ENCODE assay signal across 1 cellular context in the genomic region with DNA sequence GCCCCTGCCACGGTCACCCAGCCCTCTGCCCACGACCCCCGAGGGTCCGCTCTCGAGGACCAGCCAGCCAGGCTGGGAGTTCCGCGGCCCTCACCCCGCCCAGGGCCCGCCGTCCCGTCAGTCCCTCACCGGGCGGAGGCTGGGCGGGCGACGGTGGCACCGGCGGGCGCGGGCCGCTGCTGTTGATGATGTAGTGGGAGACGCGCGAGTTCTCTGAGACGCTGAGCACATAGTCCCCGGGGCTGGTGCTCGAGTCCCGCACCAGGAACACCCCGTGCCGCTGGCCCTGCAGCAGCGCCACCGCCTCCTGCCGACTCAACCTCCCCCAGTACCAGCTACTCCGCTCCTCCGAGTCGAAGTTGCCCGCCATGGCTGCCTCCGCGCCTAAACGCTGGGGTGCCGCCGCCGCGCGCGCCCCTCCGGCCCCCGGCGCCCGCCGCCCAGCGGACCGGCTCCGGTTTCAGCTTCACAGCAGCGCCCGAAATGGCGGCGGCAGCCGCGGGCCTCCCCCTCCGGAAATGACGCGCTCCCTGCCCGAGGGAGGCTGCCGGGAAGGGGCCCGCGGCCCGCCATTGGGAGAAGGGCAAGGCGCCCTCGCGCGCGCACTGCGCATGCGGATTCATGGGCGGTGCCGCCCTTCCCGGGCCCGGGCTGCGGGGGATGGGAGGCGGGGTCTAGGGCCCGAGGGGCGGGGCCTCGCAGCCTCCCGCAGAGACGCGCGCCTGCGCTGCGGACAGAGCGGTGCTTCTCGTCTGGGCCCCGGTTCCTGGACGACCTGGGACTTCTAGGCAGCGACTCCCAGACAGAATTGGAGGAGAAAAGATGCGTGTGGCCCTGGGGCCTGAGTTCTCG.
TF ChIP-seq lines count a peak whose summit lies in the region.

A gene (minus strand): TSS at position 485 of the 852 bp plus-strand sequence. CDS start 115 bp downstream, at position 370.

TF ChIP-seq in GM12878, 131 proteins besides CTCF, POLR2A, EP300 and RAD21 (continued from another document and continues in another):
- TF ChIP-seq, protein P1, sequence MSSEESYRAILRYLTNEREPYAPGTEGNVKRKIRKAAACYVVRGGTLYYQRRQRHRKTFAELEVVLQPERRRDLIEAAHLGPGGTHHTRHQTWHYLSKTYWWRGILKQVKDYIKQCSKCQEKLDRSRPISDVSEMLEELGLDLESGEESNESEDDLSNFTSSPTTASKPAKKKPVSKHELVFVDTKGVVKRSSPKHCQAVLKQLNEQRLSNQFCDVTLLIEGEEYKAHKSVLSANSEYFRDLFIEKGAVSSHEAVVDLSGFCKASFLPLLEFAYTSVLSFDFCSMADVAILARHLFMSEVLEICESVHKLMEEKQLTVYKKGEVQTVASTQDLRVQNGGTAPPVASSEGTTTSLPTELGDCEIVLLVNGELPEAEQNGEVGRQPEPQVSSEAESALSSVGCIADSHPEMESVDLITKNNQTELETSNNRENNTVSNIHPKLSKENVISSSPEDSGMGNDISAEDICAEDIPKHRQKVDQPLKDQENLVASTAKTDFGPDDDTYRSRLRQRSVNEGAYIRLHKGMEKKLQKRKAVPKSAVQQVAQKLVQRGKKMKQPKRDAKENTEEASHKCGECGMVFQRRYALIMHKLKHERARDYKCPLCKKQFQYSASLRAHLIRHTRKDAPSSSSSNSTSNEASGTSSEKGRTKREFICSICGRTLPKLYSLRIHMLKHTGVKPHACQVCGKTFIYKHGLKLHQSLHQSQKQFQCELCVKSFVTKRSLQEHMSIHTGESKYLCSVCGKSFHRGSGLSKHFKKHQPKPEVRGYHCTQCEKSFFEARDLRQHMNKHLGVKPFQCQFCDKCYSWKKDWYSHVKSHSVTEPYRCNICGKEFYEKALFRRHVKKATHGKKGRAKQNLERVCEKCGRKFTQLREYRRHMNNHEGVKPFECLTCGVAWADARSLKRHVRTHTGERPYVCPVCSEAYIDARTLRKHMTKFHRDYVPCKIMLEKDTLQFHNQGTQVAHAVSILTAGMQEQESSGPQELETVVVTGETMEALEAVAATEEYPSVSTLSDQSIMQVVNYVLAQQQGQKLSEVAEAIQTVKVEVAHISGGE (CRISPR knock-in tag; IDR thresholded peaks at IDR 0.05): no peak
- TF ChIP-seq RBBP5 (conservative IDR thresholded peaks at IDR 0.05) (no peak), NFIC (IDR thresholded peaks at IDR 0.05; ENCODE audit: low read depth, low read length) (no peak), STAT1 (conservative IDR thresholded peaks at IDR 0.05) (peak; percentile 51; the same call in 1 of the 2 replicates), GATAD2B (conservative IDR thresholded peaks at IDR 0.05; ENCODE audit: low read depth) (peak; percentile 80), SRF (IDR thresholded peaks at IDR 0.05; ENCODE audit: low read depth in 2 of 2, low read length in 2 of 2) (peak in 1 of 2 experiments; percentile 54; a peak in 1 of 4 replicates), IRF4 (IDR thresholded peaks at IDR 0.05; ENCODE audit: low read depth, low read length) (no peak), MTA2 (IDR thresholded peaks at IDR 0.05; ENCODE audit: low read depth) (no peak), TBL1XR1 (IDR thresholded peaks at IDR 0.05; ENCODE audit: low read depth, low read length) (no peak), CREM (IDR thresholded peaks at IDR 0.05; ENCODE audit: low read depth) (peak; percentile 96), LARP7 (IDR thresholded peaks at IDR 0.05) (no peak; the same call in 1 of the 2 replicates), ZBED1 (IDR thresholded peaks at IDR 0.05; ENCODE audit: borderline replicate concordance) (no peak), HCFC1 (IDR thresholded peaks at IDR 0.05; ENCODE audit: low read length) (peak; percentile 91), CEBPB (IDR thresholded peaks at IDR 0.05; ENCODE audit: borderline replicate concordance in 1 of 2, low read depth in 2 of 2, low read length in 2 of 2) (no peak), POU2F2 (IDR thresholded peaks at IDR 0.05; ENCODE audit: borderline replicate concordance, low read depth, low read length) (peak; percentile 36; the same call in 2 of the 3 replicates), SMC3 (IDR thresholded peaks at IDR 0.05; ENCODE audit: borderline replicate concordance, low read length) (no peak), MTA3 (IDR thresholded peaks at IDR 0.05; ENCODE audit: borderline replicate concordance, low read length) (no peak), RELA (IDR thresholded peaks at IDR 0.05; ENCODE audit: borderline replicate concordance, partially characterized antibody) (peak; percentile 90)
- TF ChIP-seq, protein P2, sequence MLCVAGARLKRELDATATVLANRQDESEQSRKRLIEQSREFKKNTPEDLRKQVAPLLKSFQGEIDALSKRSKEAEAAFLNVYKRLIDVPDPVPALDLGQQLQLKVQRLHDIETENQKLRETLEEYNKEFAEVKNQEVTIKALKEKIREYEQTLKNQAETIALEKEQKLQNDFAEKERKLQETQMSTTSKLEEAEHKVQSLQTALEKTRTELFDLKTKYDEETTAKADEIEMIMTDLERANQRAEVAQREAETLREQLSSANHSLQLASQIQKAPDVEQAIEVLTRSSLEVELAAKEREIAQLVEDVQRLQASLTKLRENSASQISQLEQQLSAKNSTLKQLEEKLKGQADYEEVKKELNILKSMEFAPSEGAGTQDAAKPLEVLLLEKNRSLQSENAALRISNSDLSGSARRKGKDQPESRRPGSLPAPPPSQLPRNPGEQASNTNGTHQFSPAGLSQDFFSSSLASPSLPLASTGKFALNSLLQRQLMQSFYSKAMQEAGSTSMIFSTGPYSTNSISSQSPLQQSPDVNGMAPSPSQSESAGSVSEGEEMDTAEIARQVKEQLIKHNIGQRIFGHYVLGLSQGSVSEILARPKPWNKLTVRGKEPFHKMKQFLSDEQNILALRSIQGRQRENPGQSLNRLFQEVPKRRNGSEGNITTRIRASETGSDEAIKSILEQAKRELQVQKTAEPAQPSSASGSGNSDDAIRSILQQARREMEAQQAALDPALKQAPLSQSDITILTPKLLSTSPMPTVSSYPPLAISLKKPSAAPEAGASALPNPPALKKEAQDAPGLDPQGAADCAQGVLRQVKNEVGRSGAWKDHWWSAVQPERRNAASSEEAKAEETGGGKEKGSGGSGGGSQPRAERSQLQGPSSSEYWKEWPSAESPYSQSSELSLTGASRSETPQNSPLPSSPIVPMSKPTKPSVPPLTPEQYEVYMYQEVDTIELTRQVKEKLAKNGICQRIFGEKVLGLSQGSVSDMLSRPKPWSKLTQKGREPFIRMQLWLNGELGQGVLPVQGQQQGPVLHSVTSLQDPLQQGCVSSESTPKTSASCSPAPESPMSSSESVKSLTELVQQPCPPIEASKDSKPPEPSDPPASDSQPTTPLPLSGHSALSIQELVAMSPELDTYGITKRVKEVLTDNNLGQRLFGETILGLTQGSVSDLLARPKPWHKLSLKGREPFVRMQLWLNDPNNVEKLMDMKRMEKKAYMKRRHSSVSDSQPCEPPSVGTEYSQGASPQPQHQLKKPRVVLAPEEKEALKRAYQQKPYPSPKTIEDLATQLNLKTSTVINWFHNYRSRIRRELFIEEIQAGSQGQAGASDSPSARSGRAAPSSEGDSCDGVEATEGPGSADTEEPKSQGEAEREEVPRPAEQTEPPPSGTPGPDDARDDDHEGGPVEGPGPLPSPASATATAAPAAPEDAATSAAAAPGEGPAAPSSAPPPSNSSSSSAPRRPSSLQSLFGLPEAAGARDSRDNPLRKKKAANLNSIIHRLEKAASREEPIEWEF (IDR thresholded peaks at IDR 0.05; ENCODE audit: insufficient replicate concordance, low read depth, low read length): no peak
- TF ChIP-seq, protein P3, sequence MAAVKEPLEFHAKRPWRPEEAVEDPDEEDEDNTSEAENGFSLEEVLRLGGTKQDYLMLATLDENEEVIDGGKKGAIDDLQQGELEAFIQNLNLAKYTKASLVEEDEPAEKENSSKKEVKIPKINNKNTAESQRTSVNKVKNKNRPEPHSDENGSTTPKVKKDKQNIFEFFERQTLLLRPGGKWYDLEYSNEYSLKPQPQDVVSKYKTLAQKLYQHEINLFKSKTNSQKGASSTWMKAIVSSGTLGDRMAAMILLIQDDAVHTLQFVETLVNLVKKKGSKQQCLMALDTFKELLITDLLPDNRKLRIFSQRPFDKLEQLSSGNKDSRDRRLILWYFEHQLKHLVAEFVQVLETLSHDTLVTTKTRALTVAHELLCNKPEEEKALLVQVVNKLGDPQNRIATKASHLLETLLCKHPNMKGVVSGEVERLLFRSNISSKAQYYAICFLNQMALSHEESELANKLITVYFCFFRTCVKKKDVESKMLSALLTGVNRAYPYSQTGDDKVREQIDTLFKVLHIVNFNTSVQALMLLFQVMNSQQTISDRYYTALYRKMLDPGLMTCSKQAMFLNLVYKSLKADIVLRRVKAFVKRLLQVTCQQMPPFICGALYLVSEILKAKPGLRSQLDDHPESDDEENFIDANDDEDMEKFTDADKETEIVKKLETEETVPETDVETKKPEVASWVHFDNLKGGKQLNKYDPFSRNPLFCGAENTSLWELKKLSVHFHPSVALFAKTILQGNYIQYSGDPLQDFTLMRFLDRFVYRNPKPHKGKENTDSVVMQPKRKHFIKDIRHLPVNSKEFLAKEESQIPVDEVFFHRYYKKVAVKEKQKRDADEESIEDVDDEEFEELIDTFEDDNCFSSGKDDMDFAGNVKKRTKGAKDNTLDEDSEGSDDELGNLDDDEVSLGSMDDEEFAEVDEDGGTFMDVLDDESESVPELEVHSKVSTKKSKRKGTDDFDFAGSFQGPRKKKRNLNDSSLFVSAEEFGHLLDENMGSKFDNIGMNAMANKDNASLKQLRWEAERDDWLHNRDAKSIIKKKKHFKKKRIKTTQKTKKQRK (IDR thresholded peaks at IDR 0.05; ENCODE audit: low read depth, low read length): no peak
- TF ChIP-seq, protein P4, sequence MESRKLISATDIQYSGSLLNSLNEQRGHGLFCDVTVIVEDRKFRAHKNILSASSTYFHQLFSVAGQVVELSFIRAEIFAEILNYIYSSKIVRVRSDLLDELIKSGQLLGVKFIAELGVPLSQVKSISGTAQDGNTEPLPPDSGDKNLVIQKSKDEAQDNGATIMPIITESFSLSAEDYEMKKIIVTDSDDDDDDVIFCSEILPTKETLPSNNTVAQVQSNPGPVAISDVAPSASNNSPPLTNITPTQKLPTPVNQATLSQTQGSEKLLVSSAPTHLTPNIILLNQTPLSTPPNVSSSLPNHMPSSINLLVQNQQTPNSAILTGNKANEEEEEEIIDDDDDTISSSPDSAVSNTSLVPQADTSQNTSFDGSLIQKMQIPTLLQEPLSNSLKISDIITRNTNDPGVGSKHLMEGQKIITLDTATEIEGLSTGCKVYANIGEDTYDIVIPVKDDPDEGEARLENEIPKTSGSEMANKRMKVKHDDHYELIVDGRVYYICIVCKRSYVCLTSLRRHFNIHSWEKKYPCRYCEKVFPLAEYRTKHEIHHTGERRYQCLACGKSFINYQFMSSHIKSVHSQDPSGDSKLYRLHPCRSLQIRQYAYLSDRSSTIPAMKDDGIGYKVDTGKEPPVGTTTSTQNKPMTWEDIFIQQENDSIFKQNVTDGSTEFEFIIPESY (IDR thresholded peaks at IDR 0.05): no peak
- TF ChIP-seq, protein P5, sequence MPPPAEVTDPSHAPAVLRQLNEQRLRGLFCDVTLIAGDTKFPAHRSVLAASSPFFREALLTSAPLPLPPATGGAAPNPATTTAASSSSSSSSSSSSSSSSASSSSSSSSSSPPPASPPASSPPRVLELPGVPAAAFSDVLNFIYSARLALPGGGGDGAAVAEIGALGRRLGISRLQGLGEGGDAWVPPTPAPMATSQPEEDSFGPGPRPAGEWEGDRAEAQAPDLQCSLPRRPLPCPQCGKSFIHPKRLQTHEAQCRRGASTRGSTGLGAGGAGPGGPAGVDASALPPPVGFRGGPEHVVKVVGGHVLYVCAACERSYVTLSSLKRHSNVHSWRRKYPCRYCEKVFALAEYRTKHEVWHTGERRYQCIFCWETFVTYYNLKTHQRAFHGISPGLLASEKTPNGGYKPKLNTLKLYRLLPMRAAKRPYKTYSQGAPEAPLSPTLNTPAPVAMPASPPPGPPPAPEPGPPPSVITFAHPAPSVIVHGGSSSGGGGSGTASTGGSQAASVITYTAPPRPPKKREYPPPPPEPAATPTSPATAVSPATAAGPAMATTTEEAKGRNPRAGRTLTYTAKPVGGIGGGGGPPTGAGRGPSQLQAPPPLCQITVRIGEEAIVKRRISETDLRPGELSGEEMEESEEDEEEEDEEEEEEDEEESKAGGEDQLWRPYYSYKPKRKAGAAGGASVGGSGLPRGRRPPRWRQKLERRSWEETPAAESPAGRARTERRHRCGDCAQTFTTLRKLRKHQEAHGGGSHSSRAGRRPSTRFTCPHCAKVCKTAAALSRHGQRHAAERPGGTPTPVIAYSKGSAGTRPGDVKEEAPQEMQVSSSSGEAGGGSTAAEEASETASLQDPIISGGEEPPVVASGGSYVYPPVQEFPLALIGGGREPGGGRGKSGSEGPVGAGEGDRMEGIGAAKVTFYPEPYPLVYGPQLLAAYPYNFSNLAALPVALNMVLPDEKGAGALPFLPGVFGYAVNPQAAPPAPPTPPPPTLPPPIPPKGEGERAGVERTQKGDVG (CRISPR knock-in tag; IDR thresholded peaks at IDR 0.05): no peak
- TF ChIP-seq, protein P6, sequence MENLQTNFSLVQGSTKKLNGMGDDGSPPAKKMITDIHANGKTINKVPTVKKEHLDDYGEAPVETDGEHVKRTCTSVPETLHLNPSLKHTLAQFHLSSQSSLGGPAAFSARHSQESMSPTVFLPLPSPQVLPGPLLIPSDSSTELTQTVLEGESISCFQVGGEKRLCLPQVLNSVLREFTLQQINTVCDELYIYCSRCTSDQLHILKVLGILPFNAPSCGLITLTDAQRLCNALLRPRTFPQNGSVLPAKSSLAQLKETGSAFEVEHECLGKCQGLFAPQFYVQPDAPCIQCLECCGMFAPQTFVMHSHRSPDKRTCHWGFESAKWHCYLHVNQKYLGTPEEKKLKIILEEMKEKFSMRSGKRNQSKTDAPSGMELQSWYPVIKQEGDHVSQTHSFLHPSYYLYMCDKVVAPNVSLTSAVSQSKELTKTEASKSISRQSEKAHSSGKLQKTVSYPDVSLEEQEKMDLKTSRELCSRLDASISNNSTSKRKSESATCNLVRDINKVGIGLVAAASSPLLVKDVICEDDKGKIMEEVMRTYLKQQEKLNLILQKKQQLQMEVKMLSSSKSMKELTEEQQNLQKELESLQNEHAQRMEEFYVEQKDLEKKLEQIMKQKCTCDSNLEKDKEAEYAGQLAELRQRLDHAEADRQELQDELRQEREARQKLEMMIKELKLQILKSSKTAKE (IDR thresholded peaks at IDR 0.05; ENCODE audit: low read depth, poor library complexity, severe bottlenecking): no peak
- TF ChIP-seq, protein P7, sequence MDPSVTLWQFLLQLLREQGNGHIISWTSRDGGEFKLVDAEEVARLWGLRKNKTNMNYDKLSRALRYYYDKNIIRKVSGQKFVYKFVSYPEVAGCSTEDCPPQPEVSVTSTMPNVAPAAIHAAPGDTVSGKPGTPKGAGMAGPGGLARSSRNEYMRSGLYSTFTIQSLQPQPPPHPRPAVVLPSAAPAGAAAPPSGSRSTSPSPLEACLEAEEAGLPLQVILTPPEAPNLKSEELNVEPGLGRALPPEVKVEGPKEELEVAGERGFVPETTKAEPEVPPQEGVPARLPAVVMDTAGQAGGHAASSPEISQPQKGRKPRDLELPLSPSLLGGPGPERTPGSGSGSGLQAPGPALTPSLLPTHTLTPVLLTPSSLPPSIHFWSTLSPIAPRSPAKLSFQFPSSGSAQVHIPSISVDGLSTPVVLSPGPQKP (IDR thresholded peaks at IDR 0.05; ENCODE audit: low read depth, low read length): peak; percentile 86
- TF ChIP-seq, protein P8, sequence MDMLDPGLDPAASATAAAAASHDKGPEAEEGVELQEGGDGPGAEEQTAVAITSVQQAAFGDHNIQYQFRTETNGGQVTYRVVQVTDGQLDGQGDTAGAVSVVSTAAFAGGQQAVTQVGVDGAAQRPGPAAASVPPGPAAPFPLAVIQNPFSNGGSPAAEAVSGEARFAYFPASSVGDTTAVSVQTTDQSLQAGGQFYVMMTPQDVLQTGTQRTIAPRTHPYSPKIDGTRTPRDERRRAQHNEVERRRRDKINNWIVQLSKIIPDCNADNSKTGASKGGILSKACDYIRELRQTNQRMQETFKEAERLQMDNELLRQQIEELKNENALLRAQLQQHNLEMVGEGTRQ (IDR thresholded peaks at IDR 0.05; ENCODE audit: borderline replicate concordance, low read depth, low read length): no peak
